ENCODE assay signal across 13 cellular contexts in genomic region chr9:127884976-127885490, GRCh38. TPM values are rescaled to one million over a fixed set of nuclear protein-coding genes. Genes with fewer than 3 reads are reported as not detected.
A peak's percentile ranks its signal among the peaks of the same experiment; 100 is the strongest.
DNase-seq lines count a peak whose midpoint lies in the region; ATAC-seq, FAIRE-seq and TF ChIP-seq lines count a peak whose summit lies in the region.
"Had no signal": no experiment of that assay in that cellular context is flagged by ENCODE, and none has a peak within 500 bp of the region (broad histone marks: within the 10 kb centered on the region; RNA-seq: fewer than 3 reads in every experiment).

No MANE protein-coding gene starts in this region.

- intact Hi-C loops in breast epithelium (cut with DNase I; ENCODE audit: low total_unique reads) = no loop called here
- intact Hi-C loops in MCF 10A (cut with micrococcal nuclease) = no loop called here
- intact Hi-C loops in activated T-helper 1 cell treated with anti-CD3 and anti-CD28 coated beads, Interleukin-12 subunit alpha, Interleukin-12 subunit beta, Interleukin-2, Interleukin-4 antibody, amounts not matched to agents 30 ng/mL and 10 ng/mL and 1 ng/mL, durations not matched to agents 14 hours and 24 hours and 36 hours (cut with micrococcal nuclease) = loop anchor here (5.0 kb wide), 1 partner anchor 32 kb away; the partner anchor contains the start of gene ST6GALNAC4

- H4K20me1 ChIP-seq in astrocyte (ENCODE audit: insufficient read depth, low read length) = peaks cover 20% of the 10 kb centered on the region

- no peak for DNase-seq in breast epithelium (ENCODE audit: low spot score in 2 of 2)
- DNase-seq in MCF 10A (ENCODE audit: unreplicated experiment) = no peak
- no peak for DNase-seq in astrocyte (ENCODE audit: low read depth)
- DNase-seq in memory B cell (ENCODE audit: low spot score in 2 of 2) = no peak
- DNase-seq in thoracic aorta (ENCODE audit: low spot score) = no peak
- DNase-seq in mesothelial cell of epicardium (ENCODE audit: low spot score in 2 of 2, unreplicated experiment in 2 of 2) = no peak
- no peak for DNase-seq in HEK293T (ENCODE audit: extremely low spot score)
- DNase-seq in activated T-helper 1 cell treated with anti-CD3 and anti-CD28 coated beads, Interleukin-12 subunit alpha, Interleukin-12 subunit beta, Interleukin-2, Interleukin-4 antibody, amounts not matched to agents 30 ng/mL and 10 ng/mL and 1 ng/mL, durations not matched to agents 14 hours and 24 hours and 36 hours (ENCODE audit: low spot score) = no peak
- DNase-seq: activated CD4-positive, alpha-beta memory T cell treated with anti-CD3 and anti-CD28 coated beads, Interleukin-2, amount 10 ng/mL, durations not matched to agents 7 days and 5 days; activated gamma-delta T cell treated with Interleukin-2 at 50 U/mL for 16 hours; brain microvascular endothelial cell; stimulated activated naive CD8-positive, alpha-beta T cell treated with anti-CD3 and anti-CD28 coated beads, Interleukin-15, amount 100 ng/mL, for 72 hours had no signal

- H3K36me3 ChIP-seq in breast epithelium (peaks cover 6% of the 10 kb centered on the region), astrocyte (ENCODE audit: insufficient read depth, low read length) (peaks cover 11% of the 10 kb centered on the region), thoracic aorta (peaks cover 43% of the 10 kb centered on the region)

- no peak for TF ChIP-seq CTCF in breast epithelium (IDR thresholded peaks at IDR 0.05)
- TF ChIP-seq CTCF in MCF 10A (IDR thresholded peaks at IDR 0.05; ENCODE audit: unreplicated experiment) = no peak
- TF ChIP-seq CTCF in astrocyte (IDR thresholded peaks at IDR 0.05; ENCODE audit: insufficient read depth, low read depth, low read length) = no peak
- TF ChIP-seq CTCF in thoracic aorta (IDR thresholded peaks at IDR 0.05) = no peak
- no peak for TF ChIP-seq CTCF in mesothelial cell of epicardium (IDR thresholded peaks at IDR 0.05; ENCODE audit: unreplicated experiment)

- H3K9me3 Mint-ChIP-seq in MCF 10A (ENCODE audit: unreplicated experiment) (no peaks in the 10 kb centered on the region), astrocyte (ENCODE audit: unreplicated experiment) (no peaks in the 10 kb centered on the region), memory B cell (no peaks in the 10 kb centered on the region), mesothelial cell of epicardium (no peaks in the 10 kb centered on the region)
- no peaks in the 10 kb centered on the region for H3K9me3 Mint-ChIP-seq in activated T-helper 1 cell treated with anti-CD3 and anti-CD28 coated beads, Interleukin-12 subunit alpha, Interleukin-12 subunit beta, Interleukin-2, Interleukin-4 antibody, amounts not matched to agents 30 ng/mL and 10 ng/mL and 1 ng/mL, durations not matched to agents 14 hours and 24 hours and 36 hours
- H3K9me3 Mint-ChIP-seq: activated CD4-positive, alpha-beta memory T cell treated with anti-CD3 and anti-CD28 coated beads, Interleukin-2, amount 10 ng/mL, durations not matched to agents 7 days and 5 days; stimulated activated naive CD8-positive, alpha-beta T cell treated with anti-CD3 and anti-CD28 coated beads, Interleukin-15, amount 100 ng/mL, for 72 hours had no signal

- H3K27ac Mint-ChIP-seq in MCF 10A (ENCODE audit: low read depth, unreplicated experiment) (no peak overlapping the region), astrocyte (ENCODE audit: unreplicated experiment) (no peak overlapping the region), memory B cell (peak overlapping the region; percentile 58), mesothelial cell of epicardium (no peak overlapping the region)
- no peak overlapping the region for H3K27ac Mint-ChIP-seq in activated T-helper 1 cell treated with anti-CD3 and anti-CD28 coated beads, Interleukin-12 subunit alpha, Interleukin-12 subunit beta, Interleukin-2, Interleukin-4 antibody, amounts not matched to agents 30 ng/mL and 10 ng/mL and 1 ng/mL, durations not matched to agents 14 hours and 24 hours and 36 hours
- H3K27ac Mint-ChIP-seq: activated CD4-positive, alpha-beta memory T cell treated with anti-CD3 and anti-CD28 coated beads, Interleukin-2, amount 10 ng/mL, durations not matched to agents 7 days and 5 days had no signal

- H3K36me3 Mint-ChIP-seq in MCF 10A (ENCODE audit: insufficient read depth, unreplicated experiment) (peaks cover 15% of the 10 kb centered on the region), astrocyte (ENCODE audit: low read depth, unreplicated experiment) (peaks cover 8% of the 10 kb centered on the region), memory B cell (peaks cover 15% of the 10 kb centered on the region), mesothelial cell of epicardium (peaks cover 22% of the 10 kb centered on the region)
- H3K36me3 Mint-ChIP-seq in activated T-helper 1 cell treated with anti-CD3 and anti-CD28 coated beads, Interleukin-12 subunit alpha, Interleukin-12 subunit beta, Interleukin-2, Interleukin-4 antibody, amounts not matched to agents 30 ng/mL and 10 ng/mL and 1 ng/mL, durations not matched to agents 14 hours and 24 hours and 36 hours (ENCODE audit: low read depth) = peaks cover 34% of the 10 kb centered on the region

- no peak for ATAC-seq in memory B cell (ENCODE audit: low read depth)
- ATAC-seq in thoracic aorta (ENCODE audit: insufficient number of reproducible peaks, low FRiP score, low read depth) = peak; percentile 27

- H2AFZ ChIP-seq in astrocyte (ENCODE audit: low read depth, low read length) = no peak overlapping the region

- H3K4me3 Mint-ChIP-seq in MCF 10A (ENCODE audit: unreplicated experiment) = no peak overlapping the region
- peak overlapping the region; percentile 27 for H3K4me3 Mint-ChIP-seq in astrocyte (ENCODE audit: unreplicated experiment)
- no peak overlapping the region for H3K4me3 Mint-ChIP-seq in memory B cell
- H3K4me3 Mint-ChIP-seq in mesothelial cell of epicardium = no peak overlapping the region
- H3K4me3 Mint-ChIP-seq in activated T-helper 1 cell treated with anti-CD3 and anti-CD28 coated beads, Interleukin-12 subunit alpha, Interleukin-12 subunit beta, Interleukin-2, Interleukin-4 antibody, amounts not matched to agents 30 ng/mL and 10 ng/mL and 1 ng/mL, durations not matched to agents 14 hours and 24 hours and 36 hours = no peak overlapping the region
- H3K4me3 Mint-ChIP-seq: activated CD4-positive, alpha-beta memory T cell treated with anti-CD3 and anti-CD28 coated beads, Interleukin-2, amount 10 ng/mL, durations not matched to agents 7 days and 5 days; stimulated activated naive CD8-positive, alpha-beta T cell treated with anti-CD3 and anti-CD28 coated beads, Interleukin-15, amount 100 ng/mL, for 72 hours had no signal

- H3K4me1 Mint-ChIP-seq in MCF 10A (ENCODE audit: insufficient read depth, unreplicated experiment) (no peaks in the 10 kb centered on the region), astrocyte (ENCODE audit: low read depth, unreplicated experiment) (peaks cover 13% of the 10 kb centered on the region), memory B cell (peaks cover 16% of the 10 kb centered on the region), mesothelial cell of epicardium (no peaks in the 10 kb centered on the region)
- peaks cover 15% of the 10 kb centered on the region for H3K4me1 Mint-ChIP-seq in activated T-helper 1 cell treated with anti-CD3 and anti-CD28 coated beads, Interleukin-12 subunit alpha, Interleukin-12 subunit beta, Interleukin-2, Interleukin-4 antibody, amounts not matched to agents 30 ng/mL and 10 ng/mL and 1 ng/mL, durations not matched to agents 14 hours and 24 hours and 36 hours (ENCODE audit: low read depth)

- H3K9me3 ChIP-seq in breast epithelium (no peaks in the 10 kb centered on the region), astrocyte (ENCODE audit: insufficient read depth, low read depth, low read length) (no peaks in the 10 kb centered on the region), thoracic aorta (no peaks in the 10 kb centered on the region)

- no peak overlapping the region for H3K4me2 ChIP-seq in astrocyte (ENCODE audit: low read length)

- H3K27ac ChIP-seq in breast epithelium = peak overlapping the region; percentile 15 to 71
- no peak overlapping the region for H3K27ac ChIP-seq in astrocyte (ENCODE audit: low read depth, low read length)
- peak overlapping the region; percentile 32 to 52 for H3K27ac ChIP-seq in thoracic aorta
- H3K27ac ChIP-seq: brain microvascular endothelial cell had no signal

- POLR2A ChIA-PET in MCF 10A (lab: Yijun Ruan, JAX) = interaction anchor here (1.3 kb wide), 1 partner anchor 31 kb away, joined by 3 read pairs; no protein-coding TSS in a partner anchor
- POLR2A ChIA-PET in HEK293T (lab: Yijun Ruan, JAX) = interaction anchor here (1.6 kb wide), 1 partner anchor 10 kb away, joined by 4 read pairs; no protein-coding TSS in a partner anchor

- H3K4me1 ChIP-seq in breast epithelium (peaks cover 0 to 3% of the 10 kb centered on the region in 2 donors), astrocyte (ENCODE audit: insufficient read depth, low read length) (peaks cover 5% of the 10 kb centered on the region), thoracic aorta (ENCODE audit: control insufficient read depth in 1 of 2, low read depth in 2 of 2) (peaks cover 7 to 19% of the 10 kb centered on the region in 2 donors)

- H3K27me3 Mint-ChIP-seq in MCF 10A (ENCODE audit: insufficient read depth, unreplicated experiment) (no peaks in the 10 kb centered on the region), astrocyte (ENCODE audit: low read depth, unreplicated experiment) (no peaks in the 10 kb centered on the region), memory B cell (no peaks in the 10 kb centered on the region), mesothelial cell of epicardium (ENCODE audit: low read depth) (no peaks in the 10 kb centered on the region)
- H3K27me3 Mint-ChIP-seq in activated T-helper 1 cell treated with anti-CD3 and anti-CD28 coated beads, Interleukin-12 subunit alpha, Interleukin-12 subunit beta, Interleukin-2, Interleukin-4 antibody, amounts not matched to agents 30 ng/mL and 10 ng/mL and 1 ng/mL, durations not matched to agents 14 hours and 24 hours and 36 hours (ENCODE audit: insufficient read depth) = no peaks in the 10 kb centered on the region
- H3K27me3 Mint-ChIP-seq: activated CD4-positive, alpha-beta memory T cell treated with anti-CD3 and anti-CD28 coated beads, Interleukin-2, amount 10 ng/mL, durations not matched to agents 7 days and 5 days; stimulated activated naive CD8-positive, alpha-beta T cell treated with anti-CD3 and anti-CD28 coated beads, Interleukin-15, amount 100 ng/mL, for 72 hours had no signal

- no peak for FAIRE-seq in astrocyte (lab: Jason Lieb, UNC)
- FAIRE-seq: TTC549 had no signal

- CTCF ChIA-PET in MCF 10A (lab: Yijun Ruan, JAX) = interaction anchor here (0.7 to 1.6 kb wide), 3 partner anchors 21 to 156 kb away, joined by 3 read pairs; no protein-coding TSS in a partner anchor
- CTCF ChIA-PET in HEK293T (lab: Yijun Ruan, JAX) = no interaction called here

- no peaks in the 10 kb centered on the region for H3K79me2 ChIP-seq in astrocyte (ENCODE audit: insufficient read depth, low read length)

- H3K27me3 ChIP-seq in breast epithelium = no peaks in the 10 kb centered on the region
- no peaks in the 10 kb centered on the region for H3K27me3 ChIP-seq in astrocyte (ENCODE audit: insufficient read depth, low read length)
- no peaks in the 10 kb centered on the region for H3K27me3 ChIP-seq in thoracic aorta (replicated peaks; ENCODE audit: insufficient read depth)
- H3K27me3 ChIP-seq: brain microvascular endothelial cell had no signal

- H3K4me3 ChIP-seq in breast epithelium (no peak overlapping the region), astrocyte (ENCODE audit: insufficient read depth, low read depth, low read length) (no peak overlapping the region), thoracic aorta (no peak overlapping the region)

- no TSS peak for BruUV-seq in MCF 10A (replicated peaks; lab: Mats Ljungman, UMichigan)

- H3K9ac ChIP-seq in astrocyte (ENCODE audit: low read length) = no peak overlapping the region

- no peak for TF ChIP-seq POLR2A in breast epithelium (IDR thresholded peaks at IDR 0.05)

RNA-seq across cellular contexts. Expression of gene AK1, which starts 7.6 kb away (rescaled TPM):
- total RNA-seq in breast epithelium = 10 to 100 TPM; 23.5 to 30.2 (median 23.6) TPM
- total RNA-seq in MCF 10A (2022) = 75.9 and 94.3 TPM in 2 replicates
- total RNA-seq in astrocyte = 78.0 and 79.5 TPM in 2 replicates
- total RNA-seq in thoracic aorta = 10 to 100 TPM; 35.1 to 77.7 TPM
- total RNA-seq in mesothelial cell of epicardium = 34.4 to 39.4 TPM (median 38.5 TPM) in 3 replicates
- total RNA-seq in activated T-helper 1 cell treated with anti-CD3 and anti-CD28 coated beads, Interleukin-12 subunit alpha, Interleukin-12 subunit beta, Interleukin-2, Interleukin-4 antibody, amounts not matched to agents 30 ng/mL and 10 ng/mL and 1 ng/mL, durations not matched to agents 14 hours and 24 hours and 36 hours = 17.2 and 20.8 TPM in 2 replicates

RNA-seq across cellular contexts. Expression of gene ST6GALNAC6, which starts 14.4 kb away (rescaled TPM):
- total RNA-seq in breast epithelium = 100 to 1,000 TPM in 2 of 3 donors, 10 to 100 TPM in 1; 61.5 to 175 (median 103) TPM
- 16.5 and 17.6 TPM in 2 replicates for total RNA-seq in MCF 10A (2022)
- total RNA-seq in astrocyte = 30.4 and 37.5 TPM in 2 replicates
- total RNA-seq in thoracic aorta = 100 to 1,000 TPM; 140 to 221 TPM
- total RNA-seq in mesothelial cell of epicardium = 34.2 to 37.5 TPM (median 36.2 TPM) in 3 replicates
- 60.6 and 62.4 TPM in 2 replicates for total RNA-seq in activated T-helper 1 cell treated with anti-CD3 and anti-CD28 coated beads, Interleukin-12 subunit alpha, Interleukin-12 subunit beta, Interleukin-2, Interleukin-4 antibody, amounts not matched to agents 30 ng/mL and 10 ng/mL and 1 ng/mL, durations not matched to agents 14 hours and 24 hours and 36 hours

RNA-seq across cellular contexts. Expression of gene ENG, which starts 30.6 kb away (rescaled TPM):
- 10 to 100 TPM; 21.5 to 50.8 (median 30.9) TPM for total RNA-seq in breast epithelium
- 19.2 and 22.1 TPM in 2 replicates for total RNA-seq in MCF 10A (2022)
- total RNA-seq in astrocyte = 1.2 and 1.5 TPM in 2 replicates
- total RNA-seq in thoracic aorta = 100 to 1,000 TPM; 239 to 268 TPM
- 7.3 to 8.5 TPM (median 8.1 TPM) in 3 replicates for total RNA-seq in mesothelial cell of epicardium
- total RNA-seq in activated T-helper 1 cell treated with anti-CD3 and anti-CD28 coated beads, Interleukin-12 subunit alpha, Interleukin-12 subunit beta, Interleukin-2, Interleukin-4 antibody, amounts not matched to agents 30 ng/mL and 10 ng/mL and 1 ng/mL, durations not matched to agents 14 hours and 24 hours and 36 hours = 32.2 and 33.0 TPM in 2 replicates

RNA-seq across cellular contexts. Expression of gene ST6GALNAC4, which starts 31.8 kb away (rescaled TPM):
- total RNA-seq in breast epithelium (10 to 100 TPM; 17.6 to 44.6 (median 24.0) TPM), MCF 10A (2022) (36.3 and 39.5 TPM in 2 replicates), astrocyte (14.5 and 21.7 TPM in 2 replicates), thoracic aorta (10 to 100 TPM; 45.0 to 61.2 TPM), mesothelial cell of epicardium (14.5 to 16.1 TPM (median 15.8 TPM) in 3 replicates)
- total RNA-seq in activated T-helper 1 cell treated with anti-CD3 and anti-CD28 coated beads, Interleukin-12 subunit alpha, Interleukin-12 subunit beta, Interleukin-2, Interleukin-4 antibody, amounts not matched to agents 30 ng/mL and 10 ng/mL and 1 ng/mL, durations not matched to agents 14 hours and 24 hours and 36 hours = 30.8 and 31.6 TPM in 2 replicates

RNA-seq across cellular contexts. Expression of gene PIP5KL1, which starts 45.5 kb away (rescaled TPM):
- total RNA-seq in breast epithelium (10 to 100 TPM in 1 of 3 donors, 1 to 10 TPM in 2; 2.2 to 10.1 (median 5.2) TPM), MCF 10A (2022) (4.0 and 5.7 TPM in 2 replicates), astrocyte (4.6 and 4.9 TPM in 2 replicates), thoracic aorta (1 to 10 TPM; 6.0 to 8.8 TPM), mesothelial cell of epicardium (7.6 to 9.0 TPM (median 8.2 TPM) in 3 replicates)
- total RNA-seq in activated T-helper 1 cell treated with anti-CD3 and anti-CD28 coated beads, Interleukin-12 subunit alpha, Interleukin-12 subunit beta, Interleukin-2, Interleukin-4 antibody, amounts not matched to agents 30 ng/mL and 10 ng/mL and 1 ng/mL, durations not matched to agents 14 hours and 24 hours and 36 hours = 1.1 and 1.2 TPM in 2 replicates
